9 cellular contexts compared by ENCODE assay signal in genomic region chr12:121190523-121191031, GRCh38. TPM values are rescaled to one million over a fixed set of nuclear protein-coding genes. Genes with fewer than 3 reads are reported as not detected.
A peak's percentile ranks its signal among the peaks of the same experiment; 100 is the strongest.
DNase-seq lines count a peak whose midpoint lies in the region; ATAC-seq and TF ChIP-seq lines count a peak whose summit lies in the region.
"Had no signal": no experiment of that assay in that cellular context is flagged by ENCODE, and none has a peak within 500 bp of the region (broad histone marks: within the 10 kb centered on the region; RNA-seq: fewer than 3 reads in every experiment).

No MANE protein-coding gene starts in this region.

- CTCF ChIA-PET in CD4-positive, alpha-beta memory T cell (lab: Charles Lee; ENCODE audit: partially characterized antibody) = no interaction called here

- WGBS in spleen, 5 donors = 34 to 50% (median 39%) methylated on average over 2 of the region's 2 CpGs

- peaks cover 0 to 15% (median 11%) of the 10 kb centered on the region in 6 donors for H3K4me1 ChIP-seq in spleen
- no peaks in the 10 kb centered on the region for H3K4me1 ChIP-seq in CD4-positive, alpha-beta memory T cell (ENCODE audit: insufficient read depth, low read length)

- no peak overlapping the region for H3K4me3 ChIP-seq in fibroblast of villous mesenchyme (ENCODE audit: low read depth, low read length)
- no peak overlapping the region for H3K4me3 ChIP-seq in spleen
- H3K4me3 ChIP-seq in CD4-positive, alpha-beta memory T cell (ENCODE audit: low read length in 2 of 2) = no peak overlapping the region

- peaks cover 0 to 2% (median 0%) of the 10 kb centered on the region in 4 donors for H3K4me1 Mint-ChIP-seq in CD4-positive, alpha-beta memory T cell

- H3K27ac Mint-ChIP-seq in CD4-positive, alpha-beta memory T cell = no peak overlapping the region

- H3K9me3 Mint-ChIP-seq in CD4-positive, alpha-beta memory T cell = no peaks in the 10 kb centered on the region

- H3K36me3 Mint-ChIP-seq in CD4-positive, alpha-beta memory T cell = no peaks in the 10 kb centered on the region

- TF ChIP-seq POLR2A in spleen (IDR thresholded peaks at IDR 0.05) = no peak

- H3K9me3 ChIP-seq in spleen = no peaks in the 10 kb centered on the region
- H3K9me3 ChIP-seq in CD4-positive, alpha-beta memory T cell (ENCODE audit: control insufficient read depth in 1 of 2, low read length in 2 of 2) = no peaks in the 10 kb centered on the region

- DNase-seq in HPDE6-E6E7 (ENCODE audit: extremely low spot score) = peak; percentile 70
- DNase-seq in SW 1271 (lab: John Stamatoyannopoulos, UW) = peak; percentile 55 to 64
- DNase-seq in fibroblast of villous mesenchyme (ENCODE audit: low read depth) = peak; percentile 93
- DNase-seq in spleen = no peak
- no peak for DNase-seq in activated CD4-positive, alpha-beta T cell treated with anti-CD3 and anti-CD28 coated beads, Interleukin-2, amount 50 U/mL, for 1 hour
- no peak for DNase-seq in CD4-positive, alpha-beta memory T cell
- DNase-seq: activated T-cell treated with anti-CD3 and anti-CD28 coated beads, Interleukin-2, amount 50 U/mL, for 4 hours had no signal

- POLR2A ChIA-PET in CD4-positive, alpha-beta memory T cell (lab: Charles Lee; ENCODE audit: partially characterized antibody) = no interaction called here

- ATAC-seq in HG02840 (IDR thresholded peaks at IDR 0.05; ENCODE audit: low FRiP score, unreplicated experiment) (no peak), GM18909 (IDR thresholded peaks at IDR 0.05; ENCODE audit: poor library complexity, unreplicated experiment) (no peak)
- ATAC-seq: activated T-cell treated with anti-CD3 and anti-CD28 coated beads, Interleukin-2, amount 50 U/mL, for 4 hours had no signal

- peak overlapping the region in 7 of 8 donors; percentile 13 to 74 (median 65) for H3K27ac ChIP-seq in spleen
- H3K27ac ChIP-seq in CD4-positive, alpha-beta memory T cell (ENCODE audit: low read depth, low read length) = no peak overlapping the region

- H3K4me3 Mint-ChIP-seq in CD4-positive, alpha-beta memory T cell = no peak overlapping the region
- H3K4me3 Mint-ChIP-seq: activated T-cell treated with anti-CD3 and anti-CD28 coated beads, Interleukin-2, amount 50 U/mL, for 4 hours had no signal

- no peaks in the 10 kb centered on the region for H3K27me3 ChIP-seq in spleen (replicated peaks in 1 of 7)
- no peaks in the 10 kb centered on the region for H3K27me3 ChIP-seq in CD4-positive, alpha-beta memory T cell (ENCODE audit: insufficient read depth, low read length)

- intact Hi-C loops in spleen (cut with DNase I; ENCODE audit: low total_unique reads) = no loop called here
- intact Hi-C loops in CD4-positive, alpha-beta memory T cell (cut with micrococcal nuclease) = no loop called here

- TF ChIP-seq CTCF in fibroblast of villous mesenchyme (IDR thresholded peaks at IDR 0.05; ENCODE audit: insufficient read depth, low read depth, low read length) (peak; percentile 7), spleen (IDR thresholded peaks at IDR 0.05 in 8 of 11, conservative IDR thresholded peaks at IDR 0.05 in 3 of 11) (no peak)

- peaks cover 0 to 2% of the 10 kb centered on the region in 2 donors for H3K27me3 Mint-ChIP-seq in CD4-positive, alpha-beta memory T cell

- H3K36me3 ChIP-seq in spleen = no peaks in the 10 kb centered on the region
- H3K36me3 ChIP-seq in CD4-positive, alpha-beta memory T cell (ENCODE audit: insufficient read depth, low read length) = no peaks in the 10 kb centered on the region

RNA-seq across cellular contexts. Expression of gene P2RX4, which starts 19.4 kb away (rescaled TPM):
- total RNA-seq in fibroblast of villous mesenchyme (13.5 and 15.1 TPM in 2 replicates), spleen (10 to 100 TPM; 27.8 to 97.9 (median 35.8) TPM)
- 10 to 100 TPM; 12.0 to 21.5 (median 17.8) TPM for polyA plus RNA-seq in spleen
- total RNA-seq in CD4-positive, alpha-beta memory T cell = 10 to 100 TPM; 48.3 to 57.1 TPM
- polyA plus RNA-seq in CD4-positive, alpha-beta memory T cell = 10 to 100 TPM; 35.4 to 66.0 TPM

RNA-seq across cellular contexts. Expression of gene P2RX7, which starts 57.9 kb away (rescaled TPM):
- total RNA-seq in fibroblast of villous mesenchyme (0.43 and 0.64 TPM in 2 replicates), spleen (10 to 100 TPM in 3 of 7 donors, 1 to 10 TPM in 4; 7.7 to 12.3 (median 9.7) TPM)
- 1 to 10 TPM; 1.8 to 5.2 (median 3.7) TPM for polyA plus RNA-seq in spleen
- total RNA-seq in CD4-positive, alpha-beta memory T cell = 1 to 10 TPM; 7.0 to 7.3 TPM
- 1 to 10 TPM; 3.8 to 8.6 TPM for polyA plus RNA-seq in CD4-positive, alpha-beta memory T cell

Comparison
In these comparisons a context has a peak if more than half of its experiments do, and no peak if none do; other contexts are left out.
1. DNase-seq: peak in HPDE6-E6E7 (single experiment), SW 1271 (2 of 2) and fibroblast of villous mesenchyme (single experiment); none in spleen (single experiment), activated CD4-positive, alpha-beta T cell treated with anti-CD3 and anti-CD28 coated beads, Interleukin-2, amount 50 U/mL, for 1 hour (single experiment) and CD4-positive, alpha-beta memory T cell (0 of 5).